In the genomic region with DNA sequence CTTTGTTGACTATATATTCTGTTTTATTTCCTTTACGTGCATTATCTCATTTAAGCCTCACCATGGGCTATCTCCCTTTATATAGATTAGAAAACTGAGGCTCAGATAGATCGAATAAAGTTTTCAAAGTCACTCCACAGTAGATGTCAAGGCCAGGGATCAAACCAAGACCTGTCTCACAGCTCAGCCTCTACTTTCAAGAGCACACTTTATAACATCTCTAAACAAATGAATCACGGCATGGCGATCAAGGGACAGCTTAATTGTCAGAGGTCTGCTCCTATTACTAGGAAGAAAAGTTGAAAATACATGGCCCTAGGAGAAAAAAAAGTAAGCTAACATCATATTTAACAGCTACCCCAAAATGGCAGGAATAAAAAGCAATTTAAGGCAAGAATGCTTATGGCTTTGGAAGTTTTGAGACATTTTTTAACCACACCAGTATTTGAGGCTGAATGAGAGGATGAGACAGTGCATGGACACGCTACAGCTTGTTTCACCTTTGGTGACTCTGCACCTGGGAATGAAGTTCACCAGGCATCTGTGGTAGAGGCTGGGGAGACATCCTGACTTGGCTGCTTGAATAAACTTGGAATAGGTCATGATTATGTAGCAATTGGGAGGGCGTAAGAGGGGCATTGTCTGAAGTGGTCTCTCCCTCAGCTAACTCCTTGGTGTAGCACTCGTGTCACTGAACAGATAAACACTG, we compare ENCODE assay signal across 1 cellular context.
TF ChIP-seq lines count a peak whose summit lies in the region.

No MANE protein-coding gene starts in this region.

TF ChIP-seq in GM23338, 12 proteins besides CTCF, POLR2A, EP300 and RAD21:
- TF ChIP-seq POLR2AphosphoS5 (IDR thresholded peaks at IDR 0.05; ENCODE audit: low read depth) (no peak), ZNF114 (CRISPR knock-in tag; IDR thresholded peaks at IDR 0.05) (no peak), NANOG (IDR thresholded peaks at IDR 0.05; ENCODE audit: borderline replicate concordance) (no peak), ZNF331 (CRISPR knock-in tag; IDR thresholded peaks at IDR 0.05; ENCODE audit: low read depth) (no peak), STAT1 (IDR thresholded peaks at IDR 0.05; ENCODE audit: unreplicated experiment) (no peak), EZH2phosphoT487 (IDR thresholded peaks at IDR 0.05; ENCODE audit: unreplicated experiment) (no peak)
